ENCODE assay signal across 8 cellular contexts in the genomic region with DNA sequence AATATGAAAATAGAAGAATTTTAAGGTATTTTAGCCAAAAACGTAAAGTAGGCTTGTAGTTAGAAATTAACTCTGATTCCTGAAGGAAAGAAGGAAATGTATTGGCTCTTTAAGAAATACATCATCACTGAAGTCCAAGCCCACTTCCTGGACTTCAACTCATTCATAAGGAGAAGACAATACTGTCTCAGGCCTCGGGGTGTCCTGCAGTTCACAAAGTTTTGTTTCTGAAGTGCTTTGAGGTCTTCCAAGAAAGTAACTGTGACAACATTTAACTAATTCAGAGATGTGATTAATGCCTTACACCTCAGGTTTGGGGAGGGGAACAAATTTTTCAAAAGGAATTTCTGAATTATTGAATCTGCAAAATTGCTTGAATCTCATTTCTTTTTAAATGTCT.
DNase-seq lines count a peak whose midpoint lies in the region; ATAC-seq and TF ChIP-seq lines count a peak whose summit lies in the region.

No MANE protein-coding gene starts in this region.

- no peak overlapping the region for H3K27ac Mint-ChIP-seq in activated naive CD4-positive, alpha-beta T cell treated with anti-CD3 and anti-CD28 coated beads, Interleukin-2, amount 50 U/mL, for 72 hours

- TF ChIP-seq CTCF in mucosa of descending colon (IDR thresholded peaks at IDR 0.05), result no peak

- ATAC-seq in mucosa of descending colon, result peak; percentile 43
- no peak for ATAC-seq in activated naive CD4-positive, alpha-beta T cell treated with anti-CD3 and anti-CD28 coated beads, Interleukin-2, amount 50 U/mL, for 72 hours

- H3K4me3 ChIP-seq in MG63 (peak overlapping the region; percentile 87), mucosa of descending colon (no peak overlapping the region)

- H3K36me3 ChIP-seq in MG63 (peaks cover 12% of the 10 kb centered on the region), mucosa of descending colon (ENCODE audit: low read depth) (no peaks in the 10 kb centered on the region)

- peaks cover 13% of the 10 kb centered on the region for H3K4me1 ChIP-seq in mucosa of descending colon (ENCODE audit: low read depth)

- H3K27me3 ChIP-seq in MG63, result no peaks in the 10 kb centered on the region

- H3K9me3 ChIP-seq in MG63 (no peaks in the 10 kb centered on the region), mucosa of descending colon (no peaks in the 10 kb centered on the region)

- peak; percentile 73 for DNase-seq in AG08396 (ENCODE audit: low spot score)
- DNase-seq in MG63, result peak; percentile 52
- peak; percentile 81 for DNase-seq in dermis blood vessel endothelial cell
- DNase-seq in mucosa of descending colon, result peak in 1 of 3 donors; percentile 17
- no peak for DNase-seq in cerebellar cortex (ENCODE audit: low spot score)
- no peak for DNase-seq in activated naive CD4-positive, alpha-beta T cell treated with anti-CD3 and anti-CD28 coated beads, Interleukin-2, amount 50 U/mL, for 72 hours (ENCODE audit: low spot score in 2 of 2)
- DNase-seq in activated gamma-delta T cell treated with Interleukin-2 at 50 U/mL for 16 hours, result no peak
- no peak for DNase-seq in DMS153 (lab: John Stamatoyannopoulos, UW)

- H3K36me3 Mint-ChIP-seq in activated naive CD4-positive, alpha-beta T cell treated with anti-CD3 and anti-CD28 coated beads, Interleukin-2, amount 50 U/mL, for 72 hours, result peaks cover 0 to 6% of the 10 kb centered on the region in 2 donors

- H3K9me3 Mint-ChIP-seq in activated naive CD4-positive, alpha-beta T cell treated with anti-CD3 and anti-CD28 coated beads, Interleukin-2, amount 50 U/mL, for 72 hours, result no peaks in the 10 kb centered on the region

- intact Hi-C loops in mucosa of descending colon (cut with DNase I, micrococcal nuclease), result no loop called here

Comparison
In these comparisons a context has a peak if more than half of its experiments do, and no peak if none do; other contexts are left out.
1. DNase-seq: peak in AG08396 (single experiment), MG63 (single experiment) and dermis blood vessel endothelial cell (single experiment); none in cerebellar cortex (single experiment), activated naive CD4-positive, alpha-beta T cell treated with anti-CD3 and anti-CD28 coated beads, Interleukin-2, amount 50 U/mL, for 72 hours (0 of 2), activated gamma-delta T cell treated with Interleukin-2 at 50 U/mL for 16 hours (single experiment) and DMS153 (single experiment).